In genomic region chr14:91728616-91729183, GRCh38 we compare ENCODE assay signal across 15 cellular contexts. TPM values are rescaled to one million over a fixed set of nuclear protein-coding genes. Genes with fewer than 3 reads are reported as not detected.
DNase-seq lines count a peak whose midpoint lies in the region; ATAC-seq and TF ChIP-seq lines count a peak whose summit lies in the region.
"Had no signal": no experiment of that assay in that cellular context is flagged by ENCODE, and none has a peak within 500 bp of the region (broad histone marks: within the 10 kb centered on the region; RNA-seq: fewer than 3 reads in every experiment).

No MANE protein-coding gene starts in this region.

- H3K27ac ChIP-seq in parathyroid adenoma = peak overlapping the region; percentile 100
- H3K27ac ChIP-seq: PC-9 had no signal

- POLR2A ChIA-PET in naive thymus-derived CD8-positive, alpha-beta T cell (lab: Charles Lee) = no interaction called here

- peak; percentile 51 for DNase-seq in AG08395 (ENCODE audit: low spot score)
- peak; percentile 27 for DNase-seq in AG20443 (ENCODE audit: low spot score)
- no peak for DNase-seq in activated CD8-positive, alpha-beta memory T cell treated with anti-CD3 and anti-CD28 coated beads, Interleukin-2, amount 10 ng/mL, durations not matched to agents 7 days and 5 days
- DNase-seq in naive thymus-derived CD8-positive, alpha-beta T cell = no peak
- DNase-seq: C1 segment of cervical spinal cord, DMS 273 treated with DMSO at 0.1 percent for 48 hours, NCI-H1092 treated with DMSO at 0.1 percent for 48 hours, NCI-H1694 treated with DMSO at 0.1 percent for 48 hours, NCI-H69, PC-9 had no signal

- ATAC-seq in activated T-helper 17 cell treated with anti-CD3 and anti-CD28 coated beads, Interleukin-2, amount 50 U/mL, for 72 hours (replicated peaks) = peak; percentile 26
- ATAC-seq in activated CD8-positive, alpha-beta memory T cell treated with anti-CD3 and anti-CD28 coated beads, Interleukin-2, amount 10 ng/mL, durations not matched to agents 7 days and 5 days = no peak
- ATAC-seq in HG02938 (IDR thresholded peaks at IDR 0.05; ENCODE audit: unreplicated experiment) = no peak
- no peak for ATAC-seq in naive thymus-derived CD8-positive, alpha-beta T cell
- ATAC-seq: HCT116, K562 had no signal

- no peaks in the 10 kb centered on the region for H3K9me3 Mint-ChIP-seq in activated T-helper 17 cell treated with anti-CD3 and anti-CD28 coated beads, Interleukin-2, amount 50 U/mL, for 72 hours
- H3K9me3 Mint-ChIP-seq in activated CD8-positive, alpha-beta memory T cell treated with anti-CD3 and anti-CD28 coated beads, Interleukin-2, amount 10 ng/mL, durations not matched to agents 7 days and 5 days (ENCODE audit: low read depth) = no peaks in the 10 kb centered on the region
- H3K9me3 Mint-ChIP-seq in naive thymus-derived CD8-positive, alpha-beta T cell = no peaks in the 10 kb centered on the region

- H3K4me3 Mint-ChIP-seq in activated T-helper 17 cell treated with anti-CD3 and anti-CD28 coated beads, Interleukin-2, amount 50 U/mL, for 72 hours = no peak overlapping the region
- no peak overlapping the region for H3K4me3 Mint-ChIP-seq in activated CD8-positive, alpha-beta memory T cell treated with anti-CD3 and anti-CD28 coated beads, Interleukin-2, amount 10 ng/mL, durations not matched to agents 7 days and 5 days
- no peak overlapping the region for H3K4me3 Mint-ChIP-seq in naive thymus-derived CD8-positive, alpha-beta T cell

- H3K27me3 ChIP-seq in parathyroid adenoma (ENCODE audit: control insufficient read depth, insufficient read depth, low read length) = no peaks in the 10 kb centered on the region

- no peak overlapping the region for H2AFZ ChIP-seq in parathyroid adenoma
- H2AFZ ChIP-seq: PC-9 had no signal

- H3K27ac Mint-ChIP-seq in activated T-helper 17 cell treated with anti-CD3 and anti-CD28 coated beads, Interleukin-2, amount 50 U/mL, for 72 hours = peak overlapping the region; percentile 19
- H3K27ac Mint-ChIP-seq in activated CD8-positive, alpha-beta memory T cell treated with anti-CD3 and anti-CD28 coated beads, Interleukin-2, amount 10 ng/mL, durations not matched to agents 7 days and 5 days = no peak overlapping the region
- no peak overlapping the region for H3K27ac Mint-ChIP-seq in naive thymus-derived CD8-positive, alpha-beta T cell

- H3K36me3 ChIP-seq in parathyroid adenoma (ENCODE audit: control insufficient read depth, insufficient read depth, low read length) = no peaks in the 10 kb centered on the region

- H3K36me3 Mint-ChIP-seq in activated T-helper 17 cell treated with anti-CD3 and anti-CD28 coated beads, Interleukin-2, amount 50 U/mL, for 72 hours (ENCODE audit: low read depth) = no peaks in the 10 kb centered on the region
- no peaks in the 10 kb centered on the region for H3K36me3 Mint-ChIP-seq in activated CD8-positive, alpha-beta memory T cell treated with anti-CD3 and anti-CD28 coated beads, Interleukin-2, amount 10 ng/mL, durations not matched to agents 7 days and 5 days
- H3K36me3 Mint-ChIP-seq in naive thymus-derived CD8-positive, alpha-beta T cell = no peaks in the 10 kb centered on the region

- no peak overlapping the region for H3K4me2 ChIP-seq in parathyroid adenoma (ENCODE audit: low read length)
- H3K4me2 ChIP-seq: PC-9 had no signal

- peaks cover 48% of the 10 kb centered on the region for H3K4me1 ChIP-seq in parathyroid adenoma

- no peak overlapping the region for H3K4me3 ChIP-seq in parathyroid adenoma (ENCODE audit: low read depth, low read length)
- H3K4me3 ChIP-seq: K562, PC-9 had no signal

- no peak overlapping the region for H3K9ac ChIP-seq in parathyroid adenoma

- H3K79me2 ChIP-seq in parathyroid adenoma = no peaks in the 10 kb centered on the region

- CTCF ChIA-PET in activated CD8-positive, alpha-beta memory T cell treated with anti-CD3 and anti-CD28 coated beads, Interleukin-2, amount 10 ng/mL, durations not matched to agents 7 days and 5 days (lab: Charles Lee) = no interaction called here

- no peaks in the 10 kb centered on the region for H3K4me1 Mint-ChIP-seq in activated T-helper 17 cell treated with anti-CD3 and anti-CD28 coated beads, Interleukin-2, amount 50 U/mL, for 72 hours
- no peaks in the 10 kb centered on the region for H3K4me1 Mint-ChIP-seq in activated CD8-positive, alpha-beta memory T cell treated with anti-CD3 and anti-CD28 coated beads, Interleukin-2, amount 10 ng/mL, durations not matched to agents 7 days and 5 days
- peaks cover 0 to 2% (median under 1%) of the 10 kb centered on the region in 4 donors for H3K4me1 Mint-ChIP-seq in naive thymus-derived CD8-positive, alpha-beta T cell

- TF ChIP-seq CTCF in parathyroid adenoma (IDR thresholded peaks at IDR 0.05) = no peak

- no peaks in the 10 kb centered on the region for H3K27me3 Mint-ChIP-seq in activated T-helper 17 cell treated with anti-CD3 and anti-CD28 coated beads, Interleukin-2, amount 50 U/mL, for 72 hours
- H3K27me3 Mint-ChIP-seq in activated CD8-positive, alpha-beta memory T cell treated with anti-CD3 and anti-CD28 coated beads, Interleukin-2, amount 10 ng/mL, durations not matched to agents 7 days and 5 days = no peaks in the 10 kb centered on the region
- H3K27me3 Mint-ChIP-seq in naive thymus-derived CD8-positive, alpha-beta T cell = peaks cover 0 to 2% (median 0%) of the 10 kb centered on the region in 5 donors

- no peaks in the 10 kb centered on the region for H3K9me3 ChIP-seq in parathyroid adenoma (ENCODE audit: control insufficient read depth, low read length)

RNA-seq across cellular contexts. Expression of gene CATSPERB, which starts 3.2 kb away (rescaled TPM):
- total RNA-seq in activated T-helper 17 cell treated with anti-CD3 and anti-CD28 coated beads, Interleukin-2, amount 50 U/mL, for 72 hours = 1 to 10 TPM in 1 of 2 donors, under 1 TPM in 1; 0.52 to 2.5 TPM
- total RNA-seq in activated CD8-positive, alpha-beta memory T cell treated with anti-CD3 and anti-CD28 coated beads, Interleukin-2, amount 10 ng/mL, durations not matched to agents 7 days and 5 days = under 1 TPM; 0.14 to 0.29 TPM
- 1 to 10 TPM; 4.6 to 6.3 TPM for total RNA-seq in naive thymus-derived CD8-positive, alpha-beta T cell
- under 1 TPM in 2 of 3 donors, not detected in 1; 0.09 to 0.49 TPM for polyA plus RNA-seq in naive thymus-derived CD8-positive, alpha-beta T cell
- total RNA-seq: PC-9 had no signal

Comparison
In these comparisons a context has a peak if more than half of its experiments do, and no peak if none do; other contexts are left out.
1. DNase-seq: peak in AG08395 (single experiment) and AG20443 (single experiment); none in activated CD8-positive, alpha-beta memory T cell treated with anti-CD3 and anti-CD28 coated beads, Interleukin-2, amount 10 ng/mL, durations not matched to agents 7 days and 5 days (single experiment) and naive thymus-derived CD8-positive, alpha-beta T cell (0 of 10).